ENCODE assay signal across 15 cellular contexts in genomic region chr10:33304553-33304952, GRCh38.
"Had no signal": no experiment of that assay in that cellular context is flagged by ENCODE, and none has a peak within 500 bp of the region (broad histone marks: within the 10 kb centered on the region; RNA-seq: fewer than 3 reads in every experiment).

No MANE protein-coding gene starts in this region.

- H3K36me3 ChIP-seq: esophagus squamous epithelium, tibial artery, uterus had no signal

- ATAC-seq: activated CD8-positive, alpha-beta T cell treated with anti-CD3 and anti-CD28 coated beads, Interleukin-2, amount 10 ng/mL, durations not matched to agents 7 days and 5 days; activated T-helper 17 cell treated with anti-CD3 and anti-CD28 coated beads, Interleukin-2, amount 50 U/mL, for 72 hours; lower lobe of right lung; natural killer cell had no signal

- H3K9me3 ChIP-seq: esophagus squamous epithelium, lower lobe of right lung, tibial artery, uterus had no signal

- H3K27ac ChIP-seq: cardiac muscle cell, lower lobe of right lung, tibial artery, VCaP had no signal

- DNase-seq: activated CD4-positive, alpha-beta T cell treated with anti-CD3 and anti-CD28 coated beads for 4 hours; activated CD8-positive, alpha-beta T cell treated with anti-CD3 and anti-CD28 coated beads, Interleukin-2, amount 10 ng/mL, durations not matched to agents 7 days and 5 days; activated naive CD4-positive, alpha-beta T cell treated with anti-CD3 and anti-CD28 coated beads for 36 hours; esophagus squamous epithelium; foreskin melanocyte; lower lobe of right lung; natural killer cell; occipital lobe; SW 1271; T-helper 9 cell; tibial artery; uterus had no signal

- H3K27me3 ChIP-seq: cardiac muscle cell, esophagus squamous epithelium, tibial artery, uterus had no signal

- H3K4me1 ChIP-seq: uterus had no signal

- H3K4me3 ChIP-seq: cardiac muscle cell, esophagus squamous epithelium, lower lobe of right lung, tibial artery, uterus had no signal
